In the genomic region with DNA sequence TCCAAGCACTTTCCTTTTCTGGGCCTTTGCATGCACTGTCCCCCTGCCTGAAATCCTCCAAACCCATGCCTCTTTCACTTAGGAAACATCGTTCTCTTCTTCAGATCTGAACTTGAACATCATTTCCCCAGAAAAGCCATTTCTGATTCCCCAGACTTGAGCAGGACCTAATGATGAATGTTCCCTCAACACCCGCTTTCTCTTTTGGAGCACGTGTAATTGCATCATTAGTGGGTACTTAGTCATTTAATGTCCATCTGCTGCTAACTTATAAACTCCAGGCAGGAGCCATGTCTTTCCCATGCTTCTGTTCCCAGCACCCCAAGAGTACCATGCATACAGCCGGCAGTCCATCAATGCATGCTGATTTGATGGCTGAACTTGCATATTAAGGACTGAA, we compare ENCODE assay signal across 10 cellular contexts.
"Had no signal": no experiment of that assay in that cellular context is flagged by ENCODE, and none has a peak within 500 bp of the region (broad histone marks: within the 10 kb centered on the region; RNA-seq: fewer than 3 reads in every experiment).

No MANE protein-coding gene starts in this region.

- H3K4me3 ChIP-seq: hepatocyte, sigmoid colon, tibial artery, uterus had no signal

- DNase-seq: activated CD4-positive, alpha-beta T cell treated with anti-CD3 and anti-CD28 coated beads for 1 hour; activated CD4-positive, alpha-beta T cell treated with anti-CD3 and anti-CD28 coated beads, Interleukin-2, amount 50 U/mL, for 4 hours; activated naive CD4-positive, alpha-beta T cell treated with anti-CD3 and anti-CD28 coated beads for 36 hours; activated naive CD8-positive, alpha-beta T cell treated with anti-CD3 and anti-CD28 coated beads, Interleukin-2, amount 50 U/mL, for 24 hours; naive thymus-derived CD4-positive, alpha-beta T cell; sigmoid colon; T-helper 9 cell; tibial artery; uterus had no signal
